Comparison of ENCODE assay signal across 1 cellular context in the genomic region with DNA sequence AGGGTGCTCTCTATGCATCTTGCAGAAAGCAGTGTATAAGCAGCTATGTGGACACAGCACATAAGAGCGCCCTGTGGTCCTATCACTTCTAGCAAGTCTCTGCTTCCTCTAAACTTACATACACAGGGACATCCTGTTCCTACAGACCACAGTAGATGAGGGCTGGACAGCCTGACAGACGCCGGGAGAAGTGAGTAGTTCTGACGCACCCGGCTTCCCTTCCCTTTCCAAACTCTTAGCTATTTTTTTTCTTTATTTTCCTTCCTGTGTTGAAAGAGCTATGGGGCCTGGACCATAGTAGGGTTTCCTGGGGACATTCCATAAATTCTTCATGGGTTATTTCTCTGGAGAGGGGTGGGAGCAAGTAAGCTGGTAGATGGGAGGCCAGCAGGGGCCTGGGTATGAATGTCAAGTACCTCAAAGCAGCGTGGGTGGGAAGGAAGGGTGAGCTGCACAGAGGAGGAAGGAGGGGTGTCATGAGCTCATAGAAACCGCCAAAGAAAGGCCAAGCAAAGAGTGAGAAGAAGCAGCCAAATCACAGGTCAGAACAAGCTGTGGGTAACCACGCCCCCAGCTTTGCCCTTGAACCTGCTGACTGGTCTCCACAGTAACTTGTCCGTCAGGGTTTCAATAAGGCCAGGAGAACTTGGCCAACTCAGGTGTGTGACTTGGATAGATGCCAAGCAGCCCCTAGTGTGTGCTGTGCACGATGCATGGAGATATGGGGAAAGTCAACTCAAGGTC.
TF ChIP-seq lines count a peak whose summit lies in the region.

No MANE protein-coding gene starts in this region.

TF ChIP-seq in HEK293, 187 proteins besides CTCF, POLR2A, EP300 and RAD21 (continued from another document):
- TF ChIP-seq, protein P1, sequence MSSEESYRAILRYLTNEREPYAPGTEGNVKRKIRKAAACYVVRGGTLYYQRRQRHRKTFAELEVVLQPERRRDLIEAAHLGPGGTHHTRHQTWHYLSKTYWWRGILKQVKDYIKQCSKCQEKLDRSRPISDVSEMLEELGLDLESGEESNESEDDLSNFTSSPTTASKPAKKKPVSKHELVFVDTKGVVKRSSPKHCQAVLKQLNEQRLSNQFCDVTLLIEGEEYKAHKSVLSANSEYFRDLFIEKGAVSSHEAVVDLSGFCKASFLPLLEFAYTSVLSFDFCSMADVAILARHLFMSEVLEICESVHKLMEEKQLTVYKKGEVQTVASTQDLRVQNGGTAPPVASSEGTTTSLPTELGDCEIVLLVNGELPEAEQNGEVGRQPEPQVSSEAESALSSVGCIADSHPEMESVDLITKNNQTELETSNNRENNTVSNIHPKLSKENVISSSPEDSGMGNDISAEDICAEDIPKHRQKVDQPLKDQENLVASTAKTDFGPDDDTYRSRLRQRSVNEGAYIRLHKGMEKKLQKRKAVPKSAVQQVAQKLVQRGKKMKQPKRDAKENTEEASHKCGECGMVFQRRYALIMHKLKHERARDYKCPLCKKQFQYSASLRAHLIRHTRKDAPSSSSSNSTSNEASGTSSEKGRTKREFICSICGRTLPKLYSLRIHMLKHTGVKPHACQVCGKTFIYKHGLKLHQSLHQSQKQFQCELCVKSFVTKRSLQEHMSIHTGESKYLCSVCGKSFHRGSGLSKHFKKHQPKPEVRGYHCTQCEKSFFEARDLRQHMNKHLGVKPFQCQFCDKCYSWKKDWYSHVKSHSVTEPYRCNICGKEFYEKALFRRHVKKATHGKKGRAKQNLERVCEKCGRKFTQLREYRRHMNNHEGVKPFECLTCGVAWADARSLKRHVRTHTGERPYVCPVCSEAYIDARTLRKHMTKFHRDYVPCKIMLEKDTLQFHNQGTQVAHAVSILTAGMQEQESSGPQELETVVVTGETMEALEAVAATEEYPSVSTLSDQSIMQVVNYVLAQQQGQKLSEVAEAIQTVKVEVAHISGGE (tag by site-specific recombination; conservative IDR thresholded peaks at IDR 0.05; ENCODE audit: low read depth): no peak
- no peak for TF ChIP-seq ZNF521 (tag by site-specific recombination; IDR thresholded peaks at IDR 0.05)
- TF ChIP-seq EGR2 (tag by site-specific recombination; IDR thresholded peaks at IDR 0.05; ENCODE audit: low read depth): peak; percentile 31; the same call in 1 of the 2 replicates
